ENCODE assay signal across 1 cellular context in the genomic region with DNA sequence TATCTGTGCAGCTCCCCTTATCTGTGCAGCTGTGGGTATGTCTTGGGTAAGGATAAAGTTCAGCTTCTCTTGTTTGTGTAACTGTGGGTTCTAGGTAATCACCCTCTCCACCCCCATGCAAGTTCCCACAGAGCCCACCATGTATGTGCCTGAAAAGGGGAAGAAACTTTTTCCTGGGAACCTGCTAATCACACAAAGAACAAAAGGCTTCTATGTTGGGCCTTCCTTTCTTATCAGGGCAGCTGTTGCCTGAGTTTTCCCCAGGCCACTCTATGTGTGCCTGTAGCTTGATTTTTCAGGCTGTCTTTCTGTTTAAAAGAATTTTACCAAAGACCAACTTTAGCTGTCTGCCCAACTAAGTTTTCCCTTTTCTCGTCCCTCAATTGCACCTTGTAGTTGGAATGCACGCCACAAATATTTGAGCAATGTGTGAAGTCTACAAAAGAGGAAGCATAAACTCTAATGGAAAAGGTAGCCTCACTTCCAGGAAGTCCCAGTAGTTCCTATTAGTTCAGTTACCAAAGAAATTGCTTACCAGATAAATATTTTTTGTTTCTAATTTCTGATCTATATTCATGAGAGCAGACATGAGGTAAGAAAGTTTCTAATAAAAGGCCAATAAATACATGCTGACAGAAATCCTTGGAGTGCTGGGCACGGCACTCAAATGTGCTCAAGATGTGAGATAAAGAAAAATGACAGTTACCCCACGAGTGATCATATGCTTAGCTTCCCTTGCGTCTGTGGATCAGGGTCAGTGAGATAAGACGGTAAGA.
A peak's percentile ranks its signal among the peaks of the same experiment; 100 is the strongest.
TF ChIP-seq lines count a peak whose summit lies in the region.

No MANE protein-coding gene starts in this region.

TF ChIP-seq in HepG2, 621 proteins besides CTCF, POLR2A, EP300 and RAD21 (continued from another document and continues in another):
- TF ChIP-seq, protein P1, sequence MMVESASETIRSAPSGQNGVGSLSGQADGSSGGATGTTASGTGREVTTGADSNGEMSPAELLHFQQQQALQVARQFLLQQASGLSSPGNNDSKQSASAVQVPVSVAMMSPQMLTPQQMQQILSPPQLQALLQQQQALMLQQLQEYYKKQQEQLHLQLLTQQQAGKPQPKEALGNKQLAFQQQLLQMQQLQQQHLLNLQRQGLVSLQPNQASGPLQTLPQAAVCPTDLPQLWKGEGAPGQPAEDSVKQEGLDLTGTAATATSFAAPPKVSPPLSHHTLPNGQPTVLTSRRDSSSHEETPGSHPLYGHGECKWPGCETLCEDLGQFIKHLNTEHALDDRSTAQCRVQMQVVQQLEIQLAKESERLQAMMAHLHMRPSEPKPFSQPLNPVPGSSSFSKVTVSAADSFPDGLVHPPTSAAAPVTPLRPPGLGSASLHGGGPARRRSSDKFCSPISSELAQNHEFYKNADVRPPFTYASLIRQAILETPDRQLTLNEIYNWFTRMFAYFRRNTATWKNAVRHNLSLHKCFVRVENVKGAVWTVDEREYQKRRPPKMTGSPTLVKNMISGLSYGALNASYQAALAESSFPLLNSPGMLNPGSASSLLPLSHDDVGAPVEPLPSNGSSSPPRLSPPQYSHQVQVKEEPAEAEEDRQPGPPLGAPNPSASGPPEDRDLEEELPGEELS (CRISPR knock-in tag; IDR thresholded peaks at IDR 0.05) = 0 out of 2 replicates have a peak, but pooled peaks have one; percentile 34
- TF ChIP-seq NAIF1 (CRISPR knock-in tag; IDR thresholded peaks at IDR 0.05; ENCODE audit: borderline replicate concordance) (no peak), REPIN1 (CRISPR knock-in tag; IDR thresholded peaks at IDR 0.05; ENCODE audit: borderline replicate concordance, low read depth) (0 out of 2 replicates have a peak, but pooled peaks have one; percentile 32), CREB1 (IDR thresholded peaks at IDR 0.05) (no peak), CREB1 (CRISPR knock-in tag; IDR thresholded peaks at IDR 0.05) (peak; percentile 25; the same call in 1 of the 2 replicates), ESRRA (CRISPR knock-in tag; IDR thresholded peaks at IDR 0.05; ENCODE audit: low read depth) (no peak), ZFP36L2 (CRISPR knock-in tag; IDR thresholded peaks at IDR 0.05) (no peak), HOXA3 (CRISPR knock-in tag; IDR thresholded peaks at IDR 0.05) (peak; percentile 23; the same call in 1 of the 2 replicates), ZNF724P (CRISPR knock-in tag; IDR thresholded peaks at IDR 0.05; ENCODE audit: borderline replicate concordance) (no peak), SALL1 (CRISPR knock-in tag; IDR thresholded peaks at IDR 0.05) (peak; percentile 18; the same call in 1 of the 2 replicates), ZNF761 (CRISPR knock-in tag; conservative IDR thresholded peaks at IDR 0.05) (no peak), RELA (CRISPR knock-in tag; IDR thresholded peaks at IDR 0.05) (no peak), KAT2B (IDR thresholded peaks at IDR 0.05; ENCODE audit: borderline replicate concordance, low read depth, low read length) (no peak), ZNF160 (CRISPR knock-in tag; IDR thresholded peaks at IDR 0.05) (no peak), NPAS2 (CRISPR knock-in tag; IDR thresholded peaks at IDR 0.05; ENCODE audit: borderline replicate concordance) (no peak), EHMT2 (IDR thresholded peaks at IDR 0.05; ENCODE audit: borderline replicate concordance, low read depth, low read length) (no peak; the same call in 1 of the 2 replicates), ZNF557 (CRISPR knock-in tag; IDR thresholded peaks at IDR 0.05) (no peak), ZNF562 (CRISPR knock-in tag; IDR thresholded peaks at IDR 0.05; ENCODE audit: borderline replicate concordance) (no peak), CAMTA2 (CRISPR knock-in tag; IDR thresholded peaks at IDR 0.05; ENCODE audit: borderline replicate concordance) (no peak), TBL1XR1 (IDR thresholded peaks at IDR 0.05; ENCODE audit: borderline replicate concordance, low read length, partially characterized antibody) (no peak), ZNF143 (CRISPR knock-in tag; IDR thresholded peaks at IDR 0.05) (no peak), TEAD3 (CRISPR knock-in tag; optimal IDR thresholded peaks at IDR 0.05; ENCODE audit: borderline replicate concordance) (peak; percentile 2), ISX (CRISPR knock-in tag; conservative IDR thresholded peaks at IDR 0.05) (no peak)
- TF ChIP-seq, protein P2, sequence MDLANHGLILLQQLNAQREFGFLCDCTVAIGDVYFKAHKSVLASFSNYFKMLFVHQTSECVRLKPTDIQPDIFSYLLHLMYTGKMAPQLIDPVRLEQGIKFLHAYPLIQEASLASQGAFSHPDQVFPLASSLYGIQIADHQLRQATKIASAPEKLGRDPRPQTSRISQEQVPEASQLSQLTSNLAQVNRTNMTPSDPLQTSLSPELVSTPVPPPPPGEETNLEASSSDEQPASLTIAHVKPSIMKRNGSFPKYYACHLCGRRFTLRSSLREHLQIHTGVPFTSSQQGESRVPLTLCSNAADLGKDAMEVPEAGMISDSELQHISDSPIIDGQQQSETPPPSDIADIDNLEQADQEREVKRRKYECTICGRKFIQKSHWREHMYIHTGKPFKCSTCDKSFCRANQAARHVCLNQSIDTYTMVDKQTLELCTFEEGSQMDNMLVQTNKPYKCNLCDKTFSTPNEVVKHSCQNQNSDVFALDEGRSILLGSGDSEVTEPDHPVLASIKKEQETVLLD (CRISPR knock-in tag; IDR thresholded peaks at IDR 0.05; ENCODE audit: low read depth) = no peak
- TF ChIP-seq, protein P3, sequence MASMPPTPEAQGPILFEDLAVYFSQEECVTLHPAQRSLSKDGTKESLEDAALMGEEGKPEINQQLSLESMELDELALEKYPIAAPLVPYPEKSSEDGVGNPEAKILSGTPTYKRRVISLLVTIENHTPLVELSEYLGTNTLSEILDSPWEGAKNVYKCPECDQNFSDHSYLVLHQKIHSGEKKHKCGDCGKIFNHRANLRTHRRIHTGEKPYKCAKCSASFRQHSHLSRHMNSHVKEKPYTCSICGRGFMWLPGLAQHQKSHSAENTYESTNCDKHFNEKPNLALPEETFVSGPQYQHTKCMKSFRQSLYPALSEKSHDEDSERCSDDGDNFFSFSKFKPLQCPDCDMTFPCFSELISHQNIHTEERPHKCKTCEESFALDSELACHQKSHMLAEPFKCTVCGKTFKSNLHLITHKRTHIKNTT (CRISPR knock-in tag; IDR thresholded peaks at IDR 0.05) = no peak
- TF ChIP-seq, protein P4, sequence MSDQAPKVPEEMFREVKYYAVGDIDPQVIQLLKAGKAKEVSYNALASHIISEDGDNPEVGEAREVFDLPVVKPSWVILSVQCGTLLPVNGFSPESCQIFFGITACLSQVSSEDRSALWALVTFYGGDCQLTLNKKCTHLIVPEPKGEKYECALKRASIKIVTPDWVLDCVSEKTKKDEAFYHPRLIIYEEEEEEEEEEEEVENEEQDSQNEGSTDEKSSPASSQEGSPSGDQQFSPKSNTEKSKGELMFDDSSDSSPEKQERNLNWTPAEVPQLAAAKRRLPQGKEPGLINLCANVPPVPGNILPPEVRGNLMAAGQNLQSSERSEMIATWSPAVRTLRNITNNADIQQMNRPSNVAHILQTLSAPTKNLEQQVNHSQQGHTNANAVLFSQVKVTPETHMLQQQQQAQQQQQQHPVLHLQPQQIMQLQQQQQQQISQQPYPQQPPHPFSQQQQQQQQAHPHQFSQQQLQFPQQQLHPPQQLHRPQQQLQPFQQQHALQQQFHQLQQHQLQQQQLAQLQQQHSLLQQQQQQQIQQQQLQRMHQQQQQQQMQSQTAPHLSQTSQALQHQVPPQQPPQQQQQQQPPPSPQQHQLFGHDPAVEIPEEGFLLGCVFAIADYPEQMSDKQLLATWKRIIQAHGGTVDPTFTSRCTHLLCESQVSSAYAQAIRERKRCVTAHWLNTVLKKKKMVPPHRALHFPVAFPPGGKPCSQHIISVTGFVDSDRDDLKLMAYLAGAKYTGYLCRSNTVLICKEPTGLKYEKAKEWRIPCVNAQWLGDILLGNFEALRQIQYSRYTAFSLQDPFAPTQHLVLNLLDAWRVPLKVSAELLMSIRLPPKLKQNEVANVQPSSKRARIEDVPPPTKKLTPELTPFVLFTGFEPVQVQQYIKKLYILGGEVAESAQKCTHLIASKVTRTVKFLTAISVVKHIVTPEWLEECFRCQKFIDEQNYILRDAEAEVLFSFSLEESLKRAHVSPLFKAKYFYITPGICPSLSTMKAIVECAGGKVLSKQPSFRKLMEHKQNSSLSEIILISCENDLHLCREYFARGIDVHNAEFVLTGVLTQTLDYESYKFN (CRISPR knock-in tag; conservative IDR thresholded peaks at IDR 0.05) = peak; percentile 40; the same call in 1 of the 2 replicates
- TF ChIP-seq, protein P5, sequence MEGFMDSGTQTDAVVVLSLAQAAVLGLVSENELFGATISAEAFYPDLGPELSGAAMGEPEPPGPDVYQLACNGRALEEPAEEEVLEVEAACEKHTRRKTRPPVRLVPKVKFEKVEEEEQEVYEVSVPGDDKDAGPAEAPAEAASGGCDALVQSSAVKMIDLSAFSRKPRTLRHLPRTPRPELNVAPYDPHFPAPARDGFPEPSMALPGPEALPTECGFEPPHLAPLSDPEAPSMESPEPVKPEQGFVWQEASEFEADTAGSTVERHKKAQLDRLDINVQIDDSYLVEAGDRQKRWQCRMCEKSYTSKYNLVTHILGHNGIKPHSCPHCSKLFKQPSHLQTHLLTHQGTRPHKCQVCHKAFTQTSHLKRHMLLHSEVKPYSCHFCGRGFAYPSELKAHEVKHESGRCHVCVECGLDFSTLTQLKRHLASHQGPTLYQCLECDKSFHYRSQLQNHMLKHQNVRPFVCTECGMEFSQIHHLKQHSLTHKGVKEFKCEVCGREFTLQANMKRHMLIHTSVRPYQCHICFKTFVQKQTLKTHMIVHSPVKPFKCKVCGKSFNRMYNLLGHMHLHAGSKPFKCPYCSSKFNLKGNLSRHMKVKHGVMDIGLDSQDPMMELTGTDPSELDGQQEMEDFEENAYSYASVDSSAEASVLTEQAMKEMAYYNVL (CRISPR knock-in tag; IDR thresholded peaks at IDR 0.05; ENCODE audit: borderline replicate concordance) = no peak
- TF ChIP-seq, protein P6, sequence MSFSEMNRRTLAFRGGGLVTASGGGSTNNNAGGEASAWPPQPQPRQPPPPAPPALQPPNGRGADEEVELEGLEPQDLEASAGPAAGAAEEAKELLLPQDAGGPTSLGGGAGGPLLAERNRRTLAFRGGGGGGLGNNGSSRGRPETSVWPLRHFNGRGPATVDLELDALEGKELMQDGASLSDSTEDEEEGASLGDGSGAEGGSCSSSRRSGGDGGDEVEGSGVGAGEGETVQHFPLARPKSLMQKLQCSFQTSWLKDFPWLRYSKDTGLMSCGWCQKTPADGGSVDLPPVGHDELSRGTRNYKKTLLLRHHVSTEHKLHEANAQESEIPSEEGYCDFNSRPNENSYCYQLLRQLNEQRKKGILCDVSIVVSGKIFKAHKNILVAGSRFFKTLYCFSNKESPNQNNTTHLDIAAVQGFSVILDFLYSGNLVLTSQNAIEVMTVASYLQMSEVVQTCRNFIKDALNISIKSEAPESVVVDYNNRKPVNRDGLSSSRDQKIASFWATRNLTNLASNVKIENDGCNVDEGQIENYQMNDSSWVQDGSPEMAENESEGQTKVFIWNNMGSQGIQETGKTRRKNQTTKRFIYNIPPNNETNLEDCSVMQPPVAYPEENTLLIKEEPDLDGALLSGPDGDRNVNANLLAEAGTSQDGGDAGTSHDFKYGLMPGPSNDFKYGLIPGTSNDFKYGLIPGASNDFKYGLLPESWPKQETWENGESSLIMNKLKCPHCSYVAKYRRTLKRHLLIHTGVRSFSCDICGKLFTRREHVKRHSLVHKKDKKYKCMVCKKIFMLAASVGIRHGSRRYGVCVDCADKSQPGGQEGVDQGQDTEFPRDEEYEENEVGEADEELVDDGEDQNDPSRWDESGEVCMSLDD (CRISPR knock-in tag; IDR thresholded peaks at IDR 0.05; ENCODE audit: borderline replicate concordance) = peak; percentile 91; the same call in 1 of the 2 replicates
- TF ChIP-seq, protein P7, sequence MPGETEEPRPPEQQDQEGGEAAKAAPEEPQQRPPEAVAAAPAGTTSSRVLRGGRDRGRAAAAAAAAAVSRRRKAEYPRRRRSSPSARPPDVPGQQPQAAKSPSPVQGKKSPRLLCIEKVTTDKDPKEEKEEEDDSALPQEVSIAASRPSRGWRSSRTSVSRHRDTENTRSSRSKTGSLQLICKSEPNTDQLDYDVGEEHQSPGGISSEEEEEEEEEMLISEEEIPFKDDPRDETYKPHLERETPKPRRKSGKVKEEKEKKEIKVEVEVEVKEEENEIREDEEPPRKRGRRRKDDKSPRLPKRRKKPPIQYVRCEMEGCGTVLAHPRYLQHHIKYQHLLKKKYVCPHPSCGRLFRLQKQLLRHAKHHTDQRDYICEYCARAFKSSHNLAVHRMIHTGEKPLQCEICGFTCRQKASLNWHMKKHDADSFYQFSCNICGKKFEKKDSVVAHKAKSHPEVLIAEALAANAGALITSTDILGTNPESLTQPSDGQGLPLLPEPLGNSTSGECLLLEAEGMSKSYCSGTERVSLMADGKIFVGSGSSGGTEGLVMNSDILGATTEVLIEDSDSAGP (CRISPR knock-in tag; IDR thresholded peaks at IDR 0.05; ENCODE audit: borderline replicate concordance) = no peak
- TF ChIP-seq, protein P8, sequence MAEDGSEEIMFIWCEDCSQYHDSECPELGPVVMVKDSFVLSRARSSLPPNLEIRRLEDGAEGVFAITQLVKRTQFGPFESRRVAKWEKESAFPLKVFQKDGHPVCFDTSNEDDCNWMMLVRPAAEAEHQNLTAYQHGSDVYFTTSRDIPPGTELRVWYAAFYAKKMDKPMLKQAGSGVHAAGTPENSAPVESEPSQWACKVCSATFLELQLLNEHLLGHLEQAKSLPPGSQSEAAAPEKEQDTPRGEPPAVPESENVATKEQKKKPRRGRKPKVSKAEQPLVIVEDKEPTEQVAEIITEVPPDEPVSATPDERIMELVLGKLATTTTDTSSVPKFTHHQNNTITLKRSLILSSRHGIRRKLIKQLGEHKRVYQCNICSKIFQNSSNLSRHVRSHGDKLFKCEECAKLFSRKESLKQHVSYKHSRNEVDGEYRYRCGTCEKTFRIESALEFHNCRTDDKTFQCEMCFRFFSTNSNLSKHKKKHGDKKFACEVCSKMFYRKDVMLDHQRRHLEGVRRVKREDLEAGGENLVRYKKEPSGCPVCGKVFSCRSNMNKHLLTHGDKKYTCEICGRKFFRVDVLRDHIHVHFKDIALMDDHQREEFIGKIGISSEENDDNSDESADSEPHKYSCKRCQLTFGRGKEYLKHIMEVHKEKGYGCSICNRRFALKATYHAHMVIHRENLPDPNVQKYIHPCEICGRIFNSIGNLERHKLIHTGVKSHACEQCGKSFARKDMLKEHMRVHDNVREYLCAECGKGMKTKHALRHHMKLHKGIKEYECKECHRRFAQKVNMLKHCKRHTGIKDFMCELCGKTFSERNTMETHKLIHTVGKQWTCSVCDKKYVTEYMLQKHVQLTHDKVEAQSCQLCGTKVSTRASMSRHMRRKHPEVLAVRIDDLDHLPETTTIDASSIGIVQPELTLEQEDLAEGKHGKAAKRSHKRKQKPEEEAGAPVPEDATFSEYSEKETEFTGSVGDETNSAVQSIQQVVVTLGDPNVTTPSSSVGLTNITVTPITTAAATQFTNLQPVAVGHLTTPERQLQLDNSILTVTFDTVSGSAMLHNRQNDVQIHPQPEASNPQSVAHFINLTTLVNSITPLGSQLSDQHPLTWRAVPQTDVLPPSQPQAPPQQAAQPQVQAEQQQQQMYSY (CRISPR knock-in tag; IDR thresholded peaks at IDR 0.05) = no peak
- TF ChIP-seq, protein P9, sequence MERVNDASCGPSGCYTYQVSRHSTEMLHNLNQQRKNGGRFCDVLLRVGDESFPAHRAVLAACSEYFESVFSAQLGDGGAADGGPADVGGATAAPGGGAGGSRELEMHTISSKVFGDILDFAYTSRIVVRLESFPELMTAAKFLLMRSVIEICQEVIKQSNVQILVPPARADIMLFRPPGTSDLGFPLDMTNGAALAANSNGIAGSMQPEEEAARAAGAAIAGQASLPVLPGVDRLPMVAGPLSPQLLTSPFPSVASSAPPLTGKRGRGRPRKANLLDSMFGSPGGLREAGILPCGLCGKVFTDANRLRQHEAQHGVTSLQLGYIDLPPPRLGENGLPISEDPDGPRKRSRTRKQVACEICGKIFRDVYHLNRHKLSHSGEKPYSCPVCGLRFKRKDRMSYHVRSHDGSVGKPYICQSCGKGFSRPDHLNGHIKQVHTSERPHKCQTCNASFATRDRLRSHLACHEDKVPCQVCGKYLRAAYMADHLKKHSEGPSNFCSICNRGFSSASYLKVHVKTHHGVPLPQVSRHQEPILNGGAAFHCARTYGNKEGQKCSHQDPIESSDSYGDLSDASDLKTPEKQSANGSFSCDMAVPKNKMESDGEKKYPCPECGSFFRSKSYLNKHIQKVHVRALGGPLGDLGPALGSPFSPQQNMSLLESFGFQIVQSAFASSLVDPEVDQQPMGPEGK (CRISPR knock-in tag; IDR thresholded peaks at IDR 0.05) = peak; percentile 80
